In genomic region chr5:180171568-180172094, GRCh38 we compare ENCODE assay signal across 13 cellular contexts. TPM values are rescaled to one million over a fixed set of nuclear protein-coding genes. Genes with fewer than 3 reads are reported as not detected.
DNase-seq lines count a peak whose midpoint lies in the region; ATAC-seq and TF ChIP-seq lines count a peak whose summit lies in the region.
"Had no signal": no experiment of that assay in that cellular context is flagged by ENCODE, and none has a peak within 500 bp of the region (broad histone marks: within the 10 kb centered on the region; RNA-seq: fewer than 3 reads in every experiment).

No MANE protein-coding gene starts in this region.

- no peak for DNase-seq in NT2/D1 (ENCODE audit: low read depth, low spot score)
- DNase-seq in left ventricle myocardium superior = no peak
- DNase-seq in sigmoid colon = no peak
- no peak for DNase-seq in NCI-H1092 (lab: John Stamatoyannopoulos, UW)
- no peak for DNase-seq in RWPE1 (ENCODE audit: low spot score)
- DNase-seq in PC-9 = no peak
- DNase-seq: CD4-positive, alpha-beta T cell; EL; Kasumi-1; NCI-H187 treated with DMSO at 0.1 percent for 48 hours; NCI-H446 treated with DMSO at 0.1 percent for 48 hours; SIG-M5 had no signal

- H3K36me3 ChIP-seq in NT2/D1 (ENCODE audit: insufficient read depth, insufficient read length, low read length) (no peaks in the 10 kb centered on the region), sigmoid colon (no peaks in the 10 kb centered on the region), PC-9 (ENCODE audit: low read depth) (no peaks in the 10 kb centered on the region)

- H3K9me3 ChIP-seq in NT2/D1 (ENCODE audit: insufficient read depth, low read length) (no peaks in the 10 kb centered on the region), sigmoid colon (no peaks in the 10 kb centered on the region), PC-9 (ENCODE audit: insufficient read depth, low read depth) (no peaks in the 10 kb centered on the region)

- H3K9me2 ChIP-seq in PC-9 (ENCODE audit: insufficient read depth) = no peaks in the 10 kb centered on the region

- TF ChIP-seq EP300 in sigmoid colon (IDR thresholded peaks at IDR 0.05) = no peak

- no peak overlapping the region for H2AFZ ChIP-seq in PC-9

- POLR2A ChIA-PET in RWPE1 (lab: Yijun Ruan, JAX; ENCODE audit: low non-redundant PET) = no interaction called here
- POLR2A ChIA-PET in PC-9 (lab: Charles Lee; ENCODE audit: unreplicated experiment) = no interaction called here

- no peak for TF ChIP-seq CTCF in sigmoid colon (IDR thresholded peaks at IDR 0.05)
- TF ChIP-seq CTCF in RWPE1 (conservative IDR thresholded peaks at IDR 0.05; ENCODE audit: low read depth) = no peak
- no peak for TF ChIP-seq CTCF in PC-9 (conservative IDR thresholded peaks at IDR 0.05)

- BruUV-seq in PC-9 (replicated peaks; lab: Mats Ljungman, UMichigan) = no TSS peak

- intact Hi-C loops in left ventricle myocardium superior (cut with micrococcal nuclease) = no loop called here
- intact Hi-C loops in sigmoid colon (cut with DNase I) = no loop called here
- intact Hi-C loops in PC-9 (cut with micrococcal nuclease; ENCODE audit: unreplicated experiment) = no loop called here

- no peaks in the 10 kb centered on the region for H4K20me1 ChIP-seq in PC-9 (ENCODE audit: insufficient read depth)

- H3K27me3 ChIP-seq in NT2/D1 (ENCODE audit: insufficient read depth, insufficient read length) (no peaks in the 10 kb centered on the region), sigmoid colon (peaks cover 0 to 9% (median 4%) of the 10 kb centered on the region in 3 donors), PC-9 (ENCODE audit: insufficient read depth, low read depth) (peaks cover 18% of the 10 kb centered on the region)

- no peak for TF ChIP-seq POLR2A in sigmoid colon (IDR thresholded peaks at IDR 0.05)

- WGBS in sigmoid colon, 2 donors = 88 to 95% methylated on average over 14 of the region's 14 CpGs

- no peaks in the 10 kb centered on the region for H3F3A ChIP-seq in PC-9 (ENCODE audit: insufficient read depth, low read depth)

- H3K79me2 ChIP-seq in PC-9 (ENCODE audit: low read depth) = no peaks in the 10 kb centered on the region

- H3K4me3 ChIP-seq in NT2/D1 (ENCODE audit: insufficient read length, low read depth) = no peak overlapping the region
- no peak overlapping the region for H3K4me3 ChIP-seq in sigmoid colon
- H3K4me3 ChIP-seq in PC-9 = no peak overlapping the region

- H3K27ac ChIP-seq in cingulate gyrus (ENCODE audit: low read depth, low read length) (peak overlapping the region; percentile 82), sigmoid colon (peak overlapping the region; percentile 12 to 63 (median 49)), RWPE1 (no peak overlapping the region), PC-9 (no peak overlapping the region)

- H3K9ac ChIP-seq in NT2/D1 (ENCODE audit: insufficient read length, low read depth) = peak overlapping the region; percentile 3

- peaks cover 14% of the 10 kb centered on the region for H3K4me1 ChIP-seq in NT2/D1 (ENCODE audit: insufficient read depth, insufficient read length)
- H3K4me1 ChIP-seq in sigmoid colon = peaks cover 0 to 8% (median 2%) of the 10 kb centered on the region in 4 donors
- no peaks in the 10 kb centered on the region for H3K4me1 ChIP-seq in PC-9 (replicated peaks; ENCODE audit: insufficient read depth)

- ATAC-seq in left ventricle myocardium superior = peak; percentile 62

- H3K4me2 ChIP-seq in PC-9 = no peak overlapping the region

- CTCF ChIA-PET in RWPE1 (lab: Yijun Ruan, JAX) = no interaction called here
- CTCF ChIA-PET in PC-9 (lab: Charles Lee) = no interaction called here

RNA-seq across cellular contexts. Expression of gene RASGEF1C, which starts 37.4 kb away (rescaled TPM):
- total RNA-seq in left ventricle myocardium superior (0.40 TPM), sigmoid colon (1 to 10 TPM in 3 of 4 donors, under 1 TPM in 1; 0.66 to 4.2 (median 1.5) TPM), PC-9 (2021) (not detected in 2 replicates)
- polyA plus RNA-seq in sigmoid colon = under 1 TPM in 1 of 3 donors, not detected in 2; 0.35 TPM
- total RNA-seq: CD4-positive, alpha-beta T cell had no signal

Comparison
In these comparisons a context has a peak if more than half of its experiments do, and no peak if none do; other contexts are left out.
1. H3K27ac ChIP-seq: peak in cingulate gyrus (single experiment) and sigmoid colon (4 of 4); none in RWPE1 (single experiment) and PC-9 (single experiment).